In genomic region chr16:69315486-69316311, GRCh38 we compare ENCODE assay signal across 21 cellular contexts. TPM values are rescaled to one million over a fixed set of nuclear protein-coding genes. Genes with fewer than 3 reads are reported as not detected.
DNase-seq lines count a peak whose midpoint lies in the region; ATAC-seq and TF ChIP-seq lines count a peak whose summit lies in the region.
"Had no signal": no experiment of that assay in that cellular context is flagged by ENCODE, and none has a peak within 500 bp of the region (broad histone marks: within the 10 kb centered on the region; RNA-seq: fewer than 3 reads in every experiment).

No MANE protein-coding gene starts in this region.

- no peak overlapping the region for H3K4me3 Mint-ChIP-seq in activated naive CD4-positive, alpha-beta T cell treated with anti-CD3 and anti-CD28 coated beads, Interleukin-2, amount 10 ng/mL, durations not matched to agents 7 days and 5 days
- H3K4me3 Mint-ChIP-seq in WTC11, result no peak overlapping the region
- H3K4me3 Mint-ChIP-seq: activated B cell treated with CpG ODN at 0.5 μM for 24 hours; activated T-cell treated with anti-CD3 and anti-CD28 coated beads, Interleukin-2, amount 50 U/mL, for 72 hours; HFFc6; T-helper 2 cell treated with Interferon-gamma antibody and Interleukin-4, amounts not matched to agents 5 μg/mL and 100 μg/mL, for 36 hours had no signal

- peaks cover 19% of the 10 kb centered on the region for H3K4me1 Mint-ChIP-seq in activated naive CD4-positive, alpha-beta T cell treated with anti-CD3 and anti-CD28 coated beads, Interleukin-2, amount 10 ng/mL, durations not matched to agents 7 days and 5 days
- peaks cover 5% of the 10 kb centered on the region for H3K4me1 Mint-ChIP-seq in WTC11

- no peak overlapping the region for H3K27ac Mint-ChIP-seq in activated naive CD4-positive, alpha-beta T cell treated with anti-CD3 and anti-CD28 coated beads, Interleukin-2, amount 10 ng/mL, durations not matched to agents 7 days and 5 days
- H3K27ac Mint-ChIP-seq in WTC11, result 0 out of 2 replicates have a peak overlapping the region, but pooled peaks have one; percentile 41
- H3K27ac Mint-ChIP-seq: activated B cell treated with CpG ODN at 0.5 μM for 24 hours; activated T-cell treated with anti-CD3 and anti-CD28 coated beads, Interleukin-2, amount 50 U/mL, for 72 hours; brain; HFFc6; T-helper 2 cell treated with Interferon-gamma antibody and Interleukin-4, amounts not matched to agents 5 μg/mL and 100 μg/mL, for 36 hours had no signal

- no peaks in the 10 kb centered on the region for H3K9me3 Mint-ChIP-seq in activated naive CD4-positive, alpha-beta T cell treated with anti-CD3 and anti-CD28 coated beads, Interleukin-2, amount 10 ng/mL, durations not matched to agents 7 days and 5 days
- H3K9me3 Mint-ChIP-seq in WTC11, result no peaks in the 10 kb centered on the region
- H3K9me3 Mint-ChIP-seq: activated B cell treated with CpG ODN at 0.5 μM for 24 hours; activated naive CD4-positive, alpha-beta T cell treated with anti-CD3 and anti-CD28 coated beads, Interleukin-2, amount 50 U/mL, for 72 hours; activated T-cell treated with anti-CD3 and anti-CD28 coated beads, Interleukin-2, amount 50 U/mL, for 72 hours; brain; HFFc6; T-helper 2 cell treated with Interferon-gamma antibody and Interleukin-4, amounts not matched to agents 5 μg/mL and 100 μg/mL, for 36 hours had no signal

- intact Hi-C loops in Right ventricle myocardium inferior (cut with DNase I), result no loop called here

- peaks cover 43% of the 10 kb centered on the region for H3K36me3 Mint-ChIP-seq in activated naive CD4-positive, alpha-beta T cell treated with anti-CD3 and anti-CD28 coated beads, Interleukin-2, amount 10 ng/mL, durations not matched to agents 7 days and 5 days
- H3K36me3 Mint-ChIP-seq in WTC11, result peaks cover 33% of the 10 kb centered on the region

- ATAC-seq in WTC11, result no peak
- no peak for ATAC-seq in GM21390 (IDR thresholded peaks at IDR 0.05; ENCODE audit: unreplicated experiment)
- ATAC-seq in GM21619 (IDR thresholded peaks at IDR 0.05; ENCODE audit: unreplicated experiment), result no peak
- no peak for ATAC-seq in GM18519 (IDR thresholded peaks at IDR 0.05; ENCODE audit: low FRiP score, unreplicated experiment)
- no peak for ATAC-seq in Right ventricle myocardium inferior
- ATAC-seq: activated naive CD4-positive, alpha-beta T cell treated with anti-CD3 and anti-CD28 coated beads, Interleukin-2, amount 50 U/mL, for 72 hours; activated T-cell treated with anti-CD3 and anti-CD28 coated beads, Interleukin-2, amount 50 U/mL, for 72 hours; lower lobe of right lung had no signal

- POLR2A ChIA-PET in WTC11 (lab: Charles Lee), result interaction anchor here (1.1 kb wide), 1 partner anchor 14 kb away, joined by 3 read pairs; no protein-coding TSS in a partner anchor

- CTCF ChIA-PET in activated naive CD4-positive, alpha-beta T cell treated with anti-CD3 and anti-CD28 coated beads, Interleukin-2, amount 10 ng/mL, durations not matched to agents 7 days and 5 days (lab: Charles Lee), result interaction anchor here (1.3 kb wide), 1 partner anchor 13 kb away, joined by 3 read pairs; no protein-coding TSS in a partner anchor
- CTCF ChIA-PET in WTC11 (lab: Charles Lee), result no interaction called here

- TF ChIP-seq CTCF in WTC11 (IDR thresholded peaks at IDR 0.05), result no peak

- H3K27me3 Mint-ChIP-seq in activated naive CD4-positive, alpha-beta T cell treated with anti-CD3 and anti-CD28 coated beads, Interleukin-2, amount 10 ng/mL, durations not matched to agents 7 days and 5 days, result no peaks in the 10 kb centered on the region
- no peaks in the 10 kb centered on the region for H3K27me3 Mint-ChIP-seq in WTC11 (ENCODE audit: low read depth)
- H3K27me3 Mint-ChIP-seq: activated B cell treated with CpG ODN at 0.5 μM for 24 hours had no signal

- peak; percentile 17 for DNase-seq in activated naive CD4-positive, alpha-beta T cell treated with anti-CD3 and anti-CD28 coated beads, Interleukin-2, amount 10 ng/mL, durations not matched to agents 7 days and 5 days
- DNase-seq in activated naive CD4-positive, alpha-beta T cell (lab: John Stamatoyannopoulos, UW), result no peak
- DNase-seq in WTC11 (ENCODE audit: low spot score) (no peak), mesenteric fat pad (ENCODE audit: low spot score) (peak; percentile 71), Right ventricle myocardium inferior (ENCODE audit: missing footprints) (no peak)
- DNase-seq: activated B cell treated with CpG ODN at 0.5 μM for 24 hours; activated CD8-positive, alpha-beta memory T cell treated with anti-CD3 and anti-CD28 coated beads for 24 hours; activated T-cell treated with anti-CD3 and anti-CD28 coated beads, Interleukin-2, amount 50 U/mL, for 72 hours; cortex of kidney; HFFc6; lower lobe of right lung; NCI-H748 treated with DMSO at 0.1 percent for 48 hours; retina had no signal

TF ChIP-seq in WTC11, 78 proteins besides CTCF, POLR2A, EP300 and RAD21:
- TF ChIP-seq NFE2L1 (CRISPR knock-in tag; IDR thresholded peaks at IDR 0.05) (no peak), RORB (CRISPR knock-in tag; IDR thresholded peaks at IDR 0.05) (no peak), FOXP1 (CRISPR knock-in tag; IDR thresholded peaks at IDR 0.05; ENCODE audit: borderline replicate concordance) (no peak), JUN (CRISPR knock-in tag; IDR thresholded peaks at IDR 0.05) (no peak), PRRX2 (CRISPR knock-in tag; IDR thresholded peaks at IDR 0.05) (no peak)

RNA-seq across cellular contexts. Expression of gene VPS4A, which starts 4.5 kb away (rescaled TPM):
- total RNA-seq in WTC11 (2021) (24.5 to 28.3 TPM (median 25.5 TPM) in 3 replicates), mesenteric fat pad (36.3 TPM), Right ventricle myocardium inferior (29.6 TPM)

RNA-seq across cellular contexts. Expression of gene PDF, which starts 14.7 kb away (rescaled TPM):
- total RNA-seq in WTC11 (2021) (24.0 to 28.2 TPM (median 25.6 TPM) in 3 replicates), mesenteric fat pad (14.8 TPM), Right ventricle myocardium inferior (5.2 TPM)

RNA-seq across cellular contexts. Expression of gene COG8, which starts 23.7 kb away (rescaled TPM):
- total RNA-seq in WTC11 (2021), result 56.5 to 59.5 TPM (median 59.5 TPM) in 3 replicates
- total RNA-seq in mesenteric fat pad, result 25.0 TPM
- total RNA-seq in Right ventricle myocardium inferior, result 19.6 TPM

RNA-seq across cellular contexts. Expression of gene NIP7, which starts 23.9 kb away (rescaled TPM):
- total RNA-seq in WTC11 (2021) (39.2 to 43.7 TPM (median 40.5 TPM) in 3 replicates), mesenteric fat pad (32.8 TPM), Right ventricle myocardium inferior (9.6 TPM)

RNA-seq across cellular contexts. Expression of gene TMED6, which starts 35.9 kb away (rescaled TPM):
- total RNA-seq in WTC11 (2021), result 0.44 to 0.72 TPM (median 0.62 TPM) in 3 replicates
- total RNA-seq in mesenteric fat pad, result 1.2 TPM
- total RNA-seq in Right ventricle myocardium inferior, result not detected
- total RNA-seq: M059J, vagina had no signal

Comparison
In these comparisons a context has a peak if more than half of its experiments do, and no peak if none do; other contexts are left out.
1. DNase-seq: peak in activated naive CD4-positive, alpha-beta T cell treated with anti-CD3 and anti-CD28 coated beads, Interleukin-2, amount 10 ng/mL, durations not matched to agents 7 days and 5 days (single experiment) and mesenteric fat pad (single experiment); none in activated naive CD4-positive, alpha-beta T cell (0 of 4), WTC11 (single experiment) and Right ventricle myocardium inferior (single experiment).